Comparison of ENCODE assay signal across 8 cellular contexts in the genomic region with DNA sequence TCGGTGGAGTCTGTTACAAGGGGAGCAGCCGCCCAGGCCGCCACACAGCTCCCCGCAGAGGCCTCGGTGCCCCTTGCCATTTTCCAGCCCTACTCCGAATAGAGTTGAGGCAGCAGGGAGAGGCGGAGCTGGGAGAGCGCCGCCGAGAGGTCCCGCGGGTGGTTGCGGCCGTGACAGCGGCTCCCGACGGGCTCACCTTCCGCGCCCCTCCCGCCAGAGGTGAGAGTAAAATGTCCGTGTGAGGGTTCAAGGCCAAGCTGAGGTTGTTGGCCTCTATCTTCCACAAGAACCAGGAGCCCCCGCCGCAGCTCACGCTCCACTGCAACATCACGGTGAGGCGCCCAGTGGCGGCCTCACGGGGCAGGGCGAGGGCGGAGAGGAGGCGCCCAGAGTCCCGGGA. TPM values are rescaled to one million over a fixed set of nuclear protein-coding genes. Genes with fewer than 3 reads are reported as not detected.
A peak's percentile ranks its signal among the peaks of the same experiment; 100 is the strongest.
DNase-seq lines count a peak whose midpoint lies in the region; ATAC-seq, FAIRE-seq and TF ChIP-seq lines count a peak whose summit lies in the region.
"Not testable (repeated sequence)": the region's sequence is repeated elsewhere in the genome, so short reads cannot be mapped to it uniquely, and the experiment has no call there.

No MANE protein-coding gene starts in this region.

- not testable (repeated sequence) for H3K27me3 ChIP-seq in H9 (ENCODE audit: insufficient read depth, low read length); effector memory CD4-positive, alpha-beta T cell (replicated peaks; ENCODE audit: control insufficient read depth, insufficient read depth, low read length, poor library complexity, severe bottlenecking); iPS DF 6.9 (ENCODE audit: control insufficient read depth, insufficient read depth, low read length); pancreas

- not testable (repeated sequence) for H4K8ac ChIP-seq in H9 (replicated peaks; ENCODE audit: insufficient read length, low read depth, low read length)

- DNase-seq in A549 (ENCODE audit: low read depth in 1 of 2, low spot score in 1 of 2); H9; iPS DF 6.9 (ENCODE audit: low read depth, low spot score): not testable (repeated sequence)
- DNase-seq in activated effector memory CD4-positive, alpha-beta T cell treated with anti-CD3 and anti-CD28 coated beads, Interleukin-2, amount 50 U/mL, for 16 hours: peak; percentile 72
- peak; percentile 6 to 22 (median 7) for DNase-seq in effector memory CD4-positive, alpha-beta T cell
- peak; percentile 28 to 66 (median 54) for DNase-seq in pancreas
- peak; percentile 1 for DNase-seq in stimulated activated CD8-positive, alpha-beta memory T cell treated with anti-CD3 and anti-CD28 coated beads, Interleukin-2, amount 100 ng/mL, for 1 hour (ENCODE audit: low read depth in 2 of 2)

- H3K27ac ChIP-seq in A549 (peak overlapping the region; percentile 48 to 60; a peak in 2 of 6 replicates), pancreas (peak overlapping the region in 1 of 4 donors; percentile 50)
- H3K27ac ChIP-seq in H9 (ENCODE audit: insufficient read length, low read depth, low read length); effector memory CD4-positive, alpha-beta T cell (ENCODE audit: insufficient read depth, low read length, poor library complexity, severe bottlenecking); iPS DF 6.9 (ENCODE audit: low read length): not testable (repeated sequence)

- TF ChIP-seq EP300 in A549 (IDR thresholded peaks at IDR 0.05): not testable (repeated sequence)

- not testable (repeated sequence) for TF ChIP-seq CTCF in A549 (IDR thresholded peaks at IDR 0.05); WI38 (IDR thresholded peaks at IDR 0.05; ENCODE audit: low read depth, low read length); pancreas (IDR thresholded peaks at IDR 0.05)
- peak; percentile 31; the same call in 2 of the 3 replicates for TF ChIP-seq CTCF in H9 (conservative IDR thresholded peaks at IDR 0.05)

- intact Hi-C loops in pancreas (cut with DNase I): not testable (repeated sequence)

- H3K4me3 ChIP-seq in A549 (peak overlapping the region; percentile 41), WI38 (ENCODE audit: low read depth, low read length) (peak overlapping the region; percentile 48), iPS DF 6.9 (ENCODE audit: low read length) (peak overlapping the region; percentile 35; the same call in 1 of the 2 replicates), pancreas (peak overlapping the region; percentile 21 to 40 (median 24))
- peak overlapping the region; percentile 29 for H3K4me3 ChIP-seq in effector memory CD4-positive, alpha-beta T cell (ENCODE audit: insufficient read depth, low read depth, low read length, poor library complexity, severe bottlenecking)

- not testable (repeated sequence) for H3K14ac ChIP-seq in H9 (ENCODE audit: insufficient read depth, low read length)

- H3K23me2 ChIP-seq in H9 (ENCODE audit: insufficient read length, low read depth, low read length, poor library complexity, severe bottlenecking): not testable (repeated sequence)

- not testable (repeated sequence) for H3K18ac ChIP-seq in H9 (ENCODE audit: insufficient read length, low read depth, low read length)

- H2BK5ac ChIP-seq in H9 (ENCODE audit: insufficient read length, low read length): not testable (repeated sequence)

- not testable (repeated sequence) for H2BK15ac ChIP-seq in H9 (ENCODE audit: low read depth, low read length)

- not testable (repeated sequence) for H3K27me3 Mint-ChIP-seq in H9 (ENCODE audit: low read depth)

- not testable (repeated sequence) for H4K91ac ChIP-seq in H9 (ENCODE audit: insufficient read length, low read depth, low read length)

- H3K4me1 Mint-ChIP-seq in H9: not testable (repeated sequence)

- WGBS in A549 (ENCODE audit: missing lambda C conversion rate): 0% methylated on average over 15 of the region's 32 CpGs
- no CpG with 5 or more reads among the region's 32 CpGs for WGBS in H9 (ENCODE audit: extremely low coverage, insufficient read length, low lambda C conversion rate)
- no CpG with 5 or more reads among the region's 32 CpGs for WGBS in iPS DF 6.9 (ENCODE audit: insufficient coverage, insufficient read length)
- WGBS in pancreas, 2 donors: 1% methylated on average over 20 to 31 of the region's 32 CpGs

- POLR2A ChIA-PET in A549 (lab: Yijun Ruan, JAX): not testable (repeated sequence)

- H3K27ac Mint-ChIP-seq in H9: not testable (repeated sequence)

- not testable (repeated sequence) for H3K36me3 ChIP-seq in effector memory CD4-positive, alpha-beta T cell (ENCODE audit: control insufficient read depth, insufficient read depth, low read length); iPS DF 6.9 (ENCODE audit: control insufficient read depth, insufficient read depth, low read length); pancreas

- H3K9me3 Mint-ChIP-seq in H9: not testable (repeated sequence)

- TF ChIP-seq RAD21 in A549 (conservative IDR thresholded peaks at IDR 0.05 in 1 of 2, IDR thresholded peaks at IDR 0.05 in 1 of 2): not testable (repeated sequence)

- H3K36me3 Mint-ChIP-seq in H9 (ENCODE audit: insufficient read depth in 1 of 3, low read depth in 3 of 3): not testable (repeated sequence)

- H2BK20ac ChIP-seq in H9 (ENCODE audit: low read depth, low read length, poor library complexity, severe bottlenecking): not testable (repeated sequence)

- H3K4me1 ChIP-seq in A549; H9 (ENCODE audit: insufficient read depth, low read length); effector memory CD4-positive, alpha-beta T cell (ENCODE audit: control insufficient read depth, insufficient read depth, low read length, poor library complexity, severe bottlenecking); iPS DF 6.9 (ENCODE audit: control insufficient read depth, insufficient read depth, low read length); pancreas: not testable (repeated sequence)

- H4K5ac ChIP-seq in H9 (ENCODE audit: insufficient read length, low read depth, low read length): not testable (repeated sequence)

- H2AFZ ChIP-seq in H9 (ENCODE audit: low read length): not testable (repeated sequence)

- H3K79me2 ChIP-seq in H9 (ENCODE audit: insufficient read depth, low read length): not testable (repeated sequence)

- not testable (repeated sequence) for H3K4me3 Mint-ChIP-seq in H9

- not testable (repeated sequence) for H3K56ac ChIP-seq in H9 (ENCODE audit: insufficient read length, low read depth, low read length)

- not testable (repeated sequence) for H3T11ph ChIP-seq in H9 (ENCODE audit: low read length)

- ATAC-seq in A549: peak in 1 of 2 experiments; percentile 54; a peak in 1 of 6 replicates
- not testable (repeated sequence) for ATAC-seq in pancreas

- not testable (repeated sequence) for TF ChIP-seq POLR2A in A549 (IDR thresholded peaks at IDR 0.05; ENCODE audit: low read length)

- H3K4ac ChIP-seq in H9 (ENCODE audit: low read depth, low read length): not testable (repeated sequence)

- not testable (repeated sequence) for H3K9ac ChIP-seq in H9 (ENCODE audit: extremely low read depth, insufficient read length, low read length)

- H3K9me3 ChIP-seq in A549; H9 (ENCODE audit: control insufficient read depth, low read depth, low read length); effector memory CD4-positive, alpha-beta T cell (ENCODE audit: control insufficient read depth, low read length); iPS DF 6.9 (ENCODE audit: control insufficient read depth, insufficient read depth, low read length); pancreas: not testable (repeated sequence)

- H2BK12ac ChIP-seq in H9 (ENCODE audit: insufficient read length, low read depth, low read length): not testable (repeated sequence)

- not testable (repeated sequence) for H4K20me1 ChIP-seq in H9 (ENCODE audit: control insufficient read depth, insufficient read depth, insufficient read length)

- H3K4me2 ChIP-seq in A549: peak overlapping the region; percentile 55; the same call in 1 of the 3 replicates
- H3K4me2 ChIP-seq in H9 (ENCODE audit: insufficient read depth, insufficient read length, low read length): not testable (repeated sequence)

- H2AK5ac ChIP-seq in H9 (ENCODE audit: insufficient read length, low read length): not testable (repeated sequence)

- not testable (repeated sequence) for H2BK120ac ChIP-seq in H9 (ENCODE audit: low read depth, low read length, poor library complexity, severe bottlenecking)

- FAIRE-seq in A549 (lab: Jason Lieb, UNC); pancreas (lab: Jason Lieb, UNC): not testable (repeated sequence)

- CTCF ChIA-PET in A549 (lab: Yijun Ruan, JAX): not testable (repeated sequence)

- not testable (repeated sequence) for H3K79me1 ChIP-seq in H9 (ENCODE audit: insufficient read depth, low read depth, low read length, poor library complexity, severe bottlenecking)

- H3K23ac ChIP-seq in H9 (ENCODE audit: insufficient read length, low read depth, low read length): not testable (repeated sequence)

RNA-seq across cellular contexts. Expression of a gene that starts 15.8 kb away (rescaled TPM):
- polyA plus RNA-seq in A549 (2011; rRNA removed) (4.7 and 6.3 TPM in 2 replicates), A549 (2017; fragmentation: RNase III; extraction: RNeasy Plus Mini Kit Qiagen cat#74134 plus additional on column Dnase treatment) (3.9 to 4.8 TPM (median 4.4 TPM) in 3 replicates), pancreas (10 to 100 TPM in 1 of 2 donors, 1 to 10 TPM in 1; 7.3 to 21.7 TPM)
- 2.2 and 3.4 TPM in 2 replicates for polyA plus RNA-seq in A549 (2012; cell fraction: cytosol; rRNA removed)
- 5.4 and 8.3 TPM in 2 replicates for polyA plus RNA-seq in A549 (2012; cell fraction: nucleus; rRNA removed)
- polyA minus RNA-seq in A549 (2011; rRNA and poly(A)+ RNA removed): 0.99 and 1.2 TPM in 2 replicates
- total RNA-seq in H9 (2021) (3.9 TPM in 2 replicates), pancreas (1 to 10 TPM; 1.4 to 2.5 (median 1.8) TPM)
